Comparison of ENCODE assay signal across 8 cellular contexts in genomic region chr12:116818341-116818856, GRCh38.
DNase-seq lines count a peak whose midpoint lies in the region; ATAC-seq and TF ChIP-seq lines count a peak whose summit lies in the region.

No MANE protein-coding gene starts in this region.

- no peaks in the 10 kb centered on the region for H3K36me3 ChIP-seq in adrenal gland (replicated peaks in 1 of 2)

- intact Hi-C loops in adrenal gland (cut with DNase I), result no loop called here
- intact Hi-C loops in right cardiac atrium (cut with DNase I), result no loop called here
- intact Hi-C loops in sciatic nerve (cut with DNase I), result no loop called here

- in situ Hi-C loops in GM13977 (cut with MboI; ENCODE audit: low pct_unique_long_range_greater_than_20kb, low sequenced_read_pairs, unreplicated experiment), result no loop called here

- peak overlapping the region in 4 of 5 donors; percentile 87 to 95 (median 92) for H3K27ac ChIP-seq in adrenal gland
- peak overlapping the region; percentile 98 for H3K27ac ChIP-seq in right cardiac atrium (ENCODE audit: low read length)

- TF ChIP-seq CTCF in GM13977 (IDR thresholded peaks at IDR 0.05; ENCODE audit: extremely low read depth, insufficient read depth, missing control alignments) (no peak), adrenal gland (IDR thresholded peaks at IDR 0.05) (no peak)

- ATAC-seq in right cardiac atrium, result peak; percentile 14 to 73
- ATAC-seq in sciatic nerve, result peak; percentile 53

- peak overlapping the region in 2 of 4 donors; percentile 52 to 74 for H3K4me3 ChIP-seq in adrenal gland
- H3K4me3 ChIP-seq in right cardiac atrium (ENCODE audit: low read length), result peak overlapping the region; percentile 75

- H3K27me3 ChIP-seq in adrenal gland (no peaks in the 10 kb centered on the region), right cardiac atrium (ENCODE audit: control insufficient read depth, insufficient read depth) (no peaks in the 10 kb centered on the region)

- H3K4me1 ChIP-seq in adrenal gland (replicated peaks in 1 of 2) (peaks cover 0 to 13% of the 10 kb centered on the region in 2 donors), right cardiac atrium (ENCODE audit: control insufficient read depth, insufficient read depth, low read length) (peaks cover 2% of the 10 kb centered on the region)

- no peaks in the 10 kb centered on the region for H3K9me3 ChIP-seq in adrenal gland (replicated peaks in 1 of 3)
- no peaks in the 10 kb centered on the region for H3K9me3 ChIP-seq in right cardiac atrium (ENCODE audit: control insufficient read depth, low read length)

- TF ChIP-seq POLR2A in adrenal gland (IDR thresholded peaks at IDR 0.05), result peak in 1 of 2 donors; percentile 49

- WGBS in adrenal gland, 4 donors, result 11 to 25% (median 18%) methylated on average over 7 to 11 of the region's 11 CpGs
- WGBS in right cardiac atrium, result 21% methylated on average over 11 of the region's 11 CpGs

- DNase-seq in A172 (ENCODE audit: low spot score) (peak; percentile 13), GM13977 (ENCODE audit: low spot score) (peak; percentile 31), NCI-H2029 (lab: John Stamatoyannopoulos, UW) (peak; percentile 52), adrenal gland (peak; percentile 51 to 84 (median 68)), right cardiac atrium (peak; percentile 68 to 81 (median 72)), sciatic nerve (ENCODE audit: low spot score) (peak; percentile 71), NCI-H2227 treated with DMSO at 0.1 percent for 48 hours (lab: John Stamatoyannopoulos, UW) (no peak), HuH-7 (ENCODE audit: low spot score) (no peak)

Comparison
In these comparisons a context has a peak if more than half of its experiments do, and no peak if none do; other contexts are left out.
1. DNase-seq: peak in A172 (single experiment), GM13977 (single experiment), NCI-H2029 (single experiment), adrenal gland (7 of 7), right cardiac atrium (3 of 3) and sciatic nerve (single experiment); none in NCI-H2227 treated with DMSO at 0.1 percent for 48 hours (single experiment) and HuH-7 (single experiment).